1 cellular context compared by ENCODE assay signal in the genomic region with DNA sequence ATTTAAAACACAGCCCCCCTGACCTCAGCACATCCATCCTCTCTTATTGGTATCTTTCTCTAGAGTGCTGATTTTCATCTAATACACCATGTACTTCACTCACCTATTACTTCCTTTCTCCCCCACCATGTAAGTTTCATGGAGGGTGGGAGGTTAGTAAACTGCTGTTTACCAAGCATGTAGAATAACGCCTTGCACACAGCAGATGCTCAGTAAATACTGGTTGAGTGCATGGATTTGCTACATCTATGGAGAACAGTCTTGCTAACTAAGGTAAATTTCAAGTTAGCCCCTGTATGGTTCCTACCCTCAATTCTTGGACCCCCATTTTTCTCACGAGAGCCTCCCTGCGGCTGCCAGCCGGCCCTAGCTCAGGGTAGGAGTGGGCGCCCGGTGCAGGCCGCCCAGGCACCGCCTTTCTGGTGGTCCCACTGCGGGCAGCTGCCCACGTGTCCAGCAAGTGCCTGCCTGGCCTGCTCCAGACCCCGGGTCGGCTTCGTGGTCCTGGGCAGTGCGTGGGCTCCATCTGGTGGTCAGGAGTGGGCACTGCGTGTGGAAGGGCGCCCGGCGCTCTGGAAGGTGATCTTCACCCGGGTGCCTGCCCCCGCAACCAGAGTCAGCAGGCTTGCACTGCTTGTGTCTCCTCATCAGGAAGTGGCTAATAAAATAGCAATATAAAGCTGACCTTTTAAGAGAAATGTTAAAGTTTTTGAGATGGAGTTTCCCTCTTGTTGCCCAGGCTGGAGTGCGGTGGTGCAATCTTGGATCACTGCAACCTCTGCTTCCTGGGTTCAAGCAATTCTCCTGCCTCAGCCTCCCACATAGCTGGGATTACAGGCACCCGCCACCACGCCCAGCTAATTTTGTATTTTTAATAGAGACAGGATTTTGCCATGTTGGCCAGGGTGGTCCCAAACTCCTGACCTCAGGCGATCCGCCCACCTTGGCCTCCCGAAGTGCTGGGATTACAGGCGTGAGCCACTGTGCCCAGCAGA.
TF ChIP-seq lines count a peak whose summit lies in the region.

No MANE protein-coding gene starts in this region.

TF ChIP-seq in GM23338, 12 proteins besides CTCF, POLR2A, EP300 and RAD21 (continued from another document):
- TF ChIP-seq, protein P1, sequence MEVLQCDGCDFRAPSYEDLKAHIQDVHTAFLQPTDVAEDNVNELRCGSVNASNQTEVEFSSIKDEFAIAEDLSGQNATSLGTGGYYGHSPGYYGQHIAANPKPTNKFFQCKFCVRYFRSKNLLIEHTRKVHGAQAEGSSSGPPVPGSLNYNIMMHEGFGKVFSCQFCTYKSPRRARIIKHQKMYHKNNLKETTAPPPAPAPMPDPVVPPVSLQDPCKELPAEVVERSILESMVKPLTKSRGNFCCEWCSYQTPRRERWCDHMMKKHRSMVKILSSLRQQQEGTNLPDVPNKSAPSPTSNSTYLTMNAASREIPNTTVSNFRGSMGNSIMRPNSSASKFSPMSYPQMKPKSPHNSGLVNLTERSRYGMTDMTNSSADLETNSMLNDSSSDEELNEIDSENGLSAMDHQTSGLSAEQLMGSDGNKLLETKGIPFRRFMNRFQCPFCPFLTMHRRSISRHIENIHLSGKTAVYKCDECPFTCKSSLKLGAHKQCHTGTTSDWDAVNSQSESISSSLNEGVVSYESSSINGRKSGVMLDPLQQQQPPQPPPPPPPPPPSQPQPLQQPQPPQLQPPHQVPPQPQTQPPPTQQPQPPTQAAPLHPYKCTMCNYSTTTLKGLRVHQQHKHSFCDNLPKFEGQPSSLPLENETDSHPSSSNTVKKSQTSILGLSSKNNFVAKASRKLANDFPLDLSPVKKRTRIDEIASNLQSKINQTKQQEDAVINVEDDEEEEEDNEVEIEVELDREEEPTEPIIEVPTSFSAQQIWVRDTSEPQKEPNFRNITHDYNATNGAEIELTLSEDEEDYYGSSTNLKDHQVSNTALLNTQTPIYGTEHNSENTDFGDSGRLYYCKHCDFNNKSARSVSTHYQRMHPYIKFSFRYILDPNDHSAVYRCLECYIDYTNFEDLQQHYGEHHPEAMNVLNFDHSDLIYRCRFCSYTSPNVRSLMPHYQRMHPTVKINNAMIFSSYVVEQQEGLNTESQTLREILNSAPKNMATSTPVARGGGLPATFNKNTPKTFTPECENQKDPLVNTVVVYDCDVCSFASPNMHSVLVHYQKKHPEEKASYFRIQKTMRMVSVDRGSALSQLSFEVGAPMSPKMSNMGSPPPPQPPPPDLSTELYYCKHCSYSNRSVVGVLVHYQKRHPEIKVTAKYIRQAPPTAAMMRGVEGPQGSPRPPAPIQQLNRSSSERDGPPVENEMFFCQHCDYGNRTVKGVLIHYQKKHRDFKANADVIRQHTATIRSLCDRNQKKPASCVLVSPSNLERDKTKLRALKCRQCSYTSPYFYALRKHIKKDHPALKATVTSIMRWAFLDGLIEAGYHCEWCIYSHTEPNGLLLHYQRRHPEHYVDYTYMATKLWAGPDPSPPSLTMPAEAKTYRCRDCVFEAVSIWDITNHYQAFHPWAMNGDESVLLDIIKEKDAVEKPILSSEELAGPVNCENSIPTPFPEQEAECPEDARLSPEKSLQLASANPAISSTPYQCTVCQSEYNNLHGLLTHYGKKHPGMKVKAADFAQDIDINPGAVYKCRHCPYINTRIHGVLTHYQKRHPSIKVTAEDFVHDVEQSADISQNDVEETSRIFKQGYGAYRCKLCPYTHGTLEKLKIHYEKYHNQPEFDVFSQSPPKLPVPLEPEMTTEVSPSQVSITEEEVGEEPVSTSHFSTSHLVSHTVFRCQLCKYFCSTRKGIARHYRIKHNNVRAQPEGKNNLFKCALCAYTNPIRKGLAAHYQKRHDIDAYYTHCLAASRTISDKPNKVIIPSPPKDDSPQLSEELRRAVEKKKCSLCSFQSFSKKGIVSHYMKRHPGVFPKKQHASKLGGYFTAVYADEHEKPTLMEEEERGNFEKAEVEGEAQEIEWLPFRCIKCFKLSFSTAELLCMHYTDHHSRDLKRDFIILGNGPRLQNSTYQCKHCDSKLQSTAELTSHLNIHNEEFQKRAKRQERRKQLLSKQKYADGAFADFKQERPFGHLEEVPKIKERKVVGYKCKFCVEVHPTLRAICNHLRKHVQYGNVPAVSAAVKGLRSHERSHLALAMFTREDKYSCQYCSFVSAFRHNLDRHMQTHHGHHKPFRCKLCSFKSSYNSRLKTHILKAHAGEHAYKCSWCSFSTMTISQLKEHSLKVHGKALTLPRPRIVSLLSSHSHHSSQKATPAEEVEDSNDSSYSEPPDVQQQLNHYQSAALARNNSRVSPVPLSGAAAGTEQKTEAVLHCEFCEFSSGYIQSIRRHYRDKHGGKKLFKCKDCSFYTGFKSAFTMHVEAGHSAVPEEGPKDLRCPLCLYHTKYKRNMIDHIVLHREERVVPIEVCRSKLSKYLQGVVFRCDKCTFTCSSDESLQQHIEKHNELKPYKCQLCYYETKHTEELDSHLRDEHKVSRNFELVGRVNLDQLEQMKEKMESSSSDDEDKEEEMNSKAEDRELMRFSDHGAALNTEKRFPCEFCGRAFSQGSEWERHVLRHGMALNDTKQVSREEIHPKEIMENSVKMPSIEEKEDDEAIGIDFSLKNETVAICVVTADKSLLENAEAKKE (CRISPR knock-in tag; IDR thresholded peaks at IDR 0.05): no peak
- TF ChIP-seq EZH2 (IDR thresholded peaks at IDR 0.05; ENCODE audit: low read depth, unreplicated experiment): no peak
TF ChIP-seq in GM23338: peak in this region for 0.
